In the genomic region with DNA sequence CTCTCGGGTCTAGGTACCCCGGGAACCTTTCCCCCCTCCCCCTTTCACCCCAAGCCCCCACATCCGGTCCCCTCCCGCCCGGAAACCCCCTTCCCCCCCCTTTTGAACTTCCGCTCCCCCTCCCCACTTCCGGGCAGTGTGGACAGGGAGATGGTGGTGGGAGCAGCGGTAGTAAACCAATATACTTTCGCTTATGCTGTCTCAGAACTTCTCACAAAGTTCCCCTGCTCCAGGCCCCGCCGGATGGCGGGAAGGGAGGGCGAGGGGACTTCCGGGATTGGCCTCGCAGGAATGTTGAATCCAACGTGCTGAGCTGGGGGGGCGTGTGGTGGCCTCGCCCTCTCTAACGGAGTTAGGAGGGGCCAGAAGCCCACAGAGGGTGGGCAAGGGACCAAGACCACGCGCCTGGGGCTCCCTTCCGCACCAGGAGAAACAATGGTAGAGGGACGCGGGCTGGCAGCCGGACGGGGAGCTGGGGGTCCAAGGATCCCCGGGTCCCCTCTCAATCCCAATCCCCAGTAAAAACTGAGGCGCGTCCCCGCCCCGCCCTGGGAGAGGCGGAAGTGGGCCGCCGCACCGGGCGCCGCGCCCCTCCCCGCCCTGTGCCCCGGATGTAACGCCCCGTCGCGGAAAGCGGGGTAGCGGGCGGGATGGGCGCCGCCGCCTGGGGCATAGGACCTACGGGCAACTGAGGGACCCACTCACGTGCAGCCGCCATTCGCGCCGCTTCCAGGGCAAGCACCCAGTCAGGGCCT, we compare ENCODE assay signal across 1 cellular context.
TF ChIP-seq lines count a peak whose summit lies in the region.

No MANE protein-coding gene starts in this region.

TF ChIP-seq in HEK293, 187 proteins besides CTCF, POLR2A, EP300 and RAD21 (continued from another document and continues in another):
- TF ChIP-seq PRDM2 (tag by site-specific recombination; IDR thresholded peaks at IDR 0.05; ENCODE audit: borderline replicate concordance) (no peak), ZNF707 (tag by site-specific recombination; IDR thresholded peaks at IDR 0.05) (no peak), ZNF292 (tag by site-specific recombination; IDR thresholded peaks at IDR 0.05; ENCODE audit: borderline replicate concordance, low read depth) (no peak), ZNF324 (tag by site-specific recombination; IDR thresholded peaks at IDR 0.05) (0 out of 2 replicates have a peak, but pooled peaks have one; percentile 30), ZNF501 (tag by site-specific recombination; IDR thresholded peaks at IDR 0.05) (no peak), ZNF677 (tag by site-specific recombination; IDR thresholded peaks at IDR 0.05) (no peak), ZSCAN4 (tag by site-specific recombination; IDR thresholded peaks at IDR 0.05) (no peak), ZFP3 (tag by site-specific recombination; IDR thresholded peaks at IDR 0.05; ENCODE audit: low read depth) (no peak), WT1 (tag by site-specific recombination; IDR thresholded peaks at IDR 0.05) (no peak; the same call in 1 of the 2 replicates), ZSCAN23 (tag by site-specific recombination; IDR thresholded peaks at IDR 0.05) (no peak), ZFP37 (tag by site-specific recombination; IDR thresholded peaks at IDR 0.05) (0 out of 2 replicates have a peak, but pooled peaks have one; percentile 66), ZNF221 (tag by site-specific recombination; IDR thresholded peaks at IDR 0.05; ENCODE audit: borderline replicate concordance) (no peak), HOXD13 (CRISPR knock-in tag; IDR thresholded peaks at IDR 0.05; ENCODE audit: borderline replicate concordance) (no peak), ZNF26 (tag by site-specific recombination; IDR thresholded peaks at IDR 0.05) (no peak), ZNF274 (IDR thresholded peaks at IDR 0.05; ENCODE audit: low read length) (no peak), ZNF274 (tag by site-specific recombination; IDR thresholded peaks at IDR 0.05; ENCODE audit: borderline replicate concordance) (no peak), ZNF529 (tag by site-specific recombination; IDR thresholded peaks at IDR 0.05; ENCODE audit: insufficient replicate concordance) (no peak), ZNF792 (tag by site-specific recombination; IDR thresholded peaks at IDR 0.05) (no peak), ZNF623 (tag by site-specific recombination; IDR thresholded peaks at IDR 0.05) (0 out of 2 replicates have a peak, but pooled peaks have one; percentile 6), ZBTB21 (tag by site-specific recombination; IDR thresholded peaks at IDR 0.05) (no peak), ZBTB1 (tag by site-specific recombination; IDR thresholded peaks at IDR 0.05) (no peak), ZNF518A (tag by site-specific recombination; conservative IDR thresholded peaks at IDR 0.05; ENCODE audit: low read depth) (no peak; the same call in 1 of the 2 replicates), ZNF596 (tag by site-specific recombination; IDR thresholded peaks at IDR 0.05) (no peak), ZFP41 (tag by site-specific recombination; IDR thresholded peaks at IDR 0.05; ENCODE audit: borderline replicate concordance) (no peak), ZSCAN5A (tag by site-specific recombination; IDR thresholded peaks at IDR 0.05) (no peak), KLF16 (tag by site-specific recombination; IDR thresholded peaks at IDR 0.05) (peak; percentile 64), SALL2 (tag by site-specific recombination; IDR thresholded peaks at IDR 0.05; ENCODE audit: borderline replicate concordance) (no peak), ZNF433 (tag by site-specific recombination; IDR thresholded peaks at IDR 0.05; ENCODE audit: low read depth) (no peak), ZNF423 (tag by site-specific recombination; IDR thresholded peaks at IDR 0.05) (peak; percentile 17; the same call in 1 of the 2 replicates), ZBTB7A (tag by site-specific recombination; IDR thresholded peaks at IDR 0.05; ENCODE audit: low read depth) (peak; percentile 80; the same call in 1 of the 2 replicates), ZNF654 (tag by site-specific recombination; IDR thresholded peaks at IDR 0.05; ENCODE audit: low read depth) (no peak), MEIS1 (CRISPR knock-in tag; IDR thresholded peaks at IDR 0.05; ENCODE audit: borderline replicate concordance) (no peak)
- TF ChIP-seq, protein P1, sequence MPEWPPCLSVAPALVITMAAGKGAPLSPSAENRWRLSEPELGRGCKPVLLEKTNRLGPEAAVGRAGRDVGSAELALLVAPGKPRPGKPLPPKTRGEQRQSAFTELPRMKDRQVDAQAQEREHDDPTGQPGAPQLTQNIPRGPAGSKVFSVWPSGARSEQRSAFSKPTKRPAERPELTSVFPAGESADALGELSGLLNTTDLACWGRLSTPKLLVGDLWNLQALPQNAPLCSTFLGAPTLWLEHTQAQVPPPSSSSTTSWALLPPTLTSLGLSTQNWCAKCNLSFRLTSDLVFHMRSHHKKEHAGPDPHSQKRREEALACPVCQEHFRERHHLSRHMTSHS (tag by site-specific recombination; IDR thresholded peaks at IDR 0.05) = no peak
- TF ChIP-seq, protein P2, sequence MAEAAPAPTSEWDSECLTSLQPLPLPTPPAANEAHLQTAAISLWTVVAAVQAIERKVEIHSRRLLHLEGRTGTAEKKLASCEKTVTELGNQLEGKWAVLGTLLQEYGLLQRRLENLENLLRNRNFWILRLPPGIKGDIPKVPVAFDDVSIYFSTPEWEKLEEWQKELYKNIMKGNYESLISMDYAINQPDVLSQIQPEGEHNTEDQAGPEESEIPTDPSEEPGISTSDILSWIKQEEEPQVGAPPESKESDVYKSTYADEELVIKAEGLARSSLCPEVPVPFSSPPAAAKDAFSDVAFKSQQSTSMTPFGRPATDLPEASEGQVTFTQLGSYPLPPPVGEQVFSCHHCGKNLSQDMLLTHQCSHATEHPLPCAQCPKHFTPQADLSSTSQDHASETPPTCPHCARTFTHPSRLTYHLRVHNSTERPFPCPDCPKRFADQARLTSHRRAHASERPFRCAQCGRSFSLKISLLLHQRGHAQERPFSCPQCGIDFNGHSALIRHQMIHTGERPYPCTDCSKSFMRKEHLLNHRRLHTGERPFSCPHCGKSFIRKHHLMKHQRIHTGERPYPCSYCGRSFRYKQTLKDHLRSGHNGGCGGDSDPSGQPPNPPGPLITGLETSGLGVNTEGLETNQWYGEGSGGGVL (tag by site-specific recombination; IDR thresholded peaks at IDR 0.05) = peak; percentile 71
- TF ChIP-seq, protein P3, sequence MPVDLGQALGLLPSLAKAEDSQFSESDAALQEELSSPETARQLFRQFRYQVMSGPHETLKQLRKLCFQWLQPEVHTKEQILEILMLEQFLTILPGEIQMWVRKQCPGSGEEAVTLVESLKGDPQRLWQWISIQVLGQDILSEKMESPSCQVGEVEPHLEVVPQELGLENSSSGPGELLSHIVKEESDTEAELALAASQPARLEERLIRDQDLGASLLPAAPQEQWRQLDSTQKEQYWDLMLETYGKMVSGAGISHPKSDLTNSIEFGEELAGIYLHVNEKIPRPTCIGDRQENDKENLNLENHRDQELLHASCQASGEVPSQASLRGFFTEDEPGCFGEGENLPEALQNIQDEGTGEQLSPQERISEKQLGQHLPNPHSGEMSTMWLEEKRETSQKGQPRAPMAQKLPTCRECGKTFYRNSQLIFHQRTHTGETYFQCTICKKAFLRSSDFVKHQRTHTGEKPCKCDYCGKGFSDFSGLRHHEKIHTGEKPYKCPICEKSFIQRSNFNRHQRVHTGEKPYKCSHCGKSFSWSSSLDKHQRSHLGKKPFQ (tag by site-specific recombination; IDR thresholded peaks at IDR 0.05) = no peak
